In genomic region chr9:73083519-73083918, GRCh38 we compare ENCODE assay signal across 29 cellular contexts.
"Had no signal": no experiment of that assay in that cellular context is flagged by ENCODE, and none has a peak within 500 bp of the region (broad histone marks: within the 10 kb centered on the region; RNA-seq: fewer than 3 reads in every experiment).

No MANE protein-coding gene starts in this region.

- H3K27ac ChIP-seq: ascending aorta, breast epithelium, cardiac muscle cell, colonic mucosa, epithelial cell of prostate, esophagus squamous epithelium, gastroesophageal sphincter, heart right ventricle had no signal

- DNase-seq: activated CD4-positive, alpha-beta memory T cell treated with anti-CD3 and anti-CD28 coated beads for 36 hours; activated CD4-positive, alpha-beta T cell treated with anti-CD3 and anti-CD28 coated beads for 36 hours; activated CD4-positive, alpha-beta T cell treated with anti-CD3 and anti-CD28 coated beads, Interleukin-2, amount 10 ng/mL, durations not matched to agents 24 days and 14 days; activated CD4-positive, CD25-positive, alpha-beta regulatory T cell; activated CD4-positive, CD25-positive, alpha-beta regulatory T cell treated with anti-CD3 and anti-CD28 coated beads, Interleukin-2, amount 50 U/mL, for 72 hours; activated CD8-positive, alpha-beta memory T cell treated with anti-CD3 and anti-CD28 coated beads, Interleukin-2, amount 10 ng/mL, durations not matched to agents 7 days and 5 days; activated CD8-positive, alpha-beta memory T cell treated with anti-CD3 and anti-CD28 coated beads, Interleukin-2, amount 50 U/mL, for 4 hours; activated CD8-positive, alpha-beta T cell treated with anti-CD3 and anti-CD28 coated beads, Interleukin-2, amount 10 ng/mL, durations not matched to agents 7 days and 5 days; activated effector memory CD4-positive, alpha-beta T cell treated with anti-CD3 and anti-CD28 coated beads, Interleukin-2, amount 50 U/mL, for 16 hours; activated naive CD4-positive, alpha-beta T cell treated with anti-CD3 and anti-CD28 coated beads, Interleukin-2, amount 10 ng/mL, durations not matched to agents 7 days and 5 days; activated naive CD8-positive, alpha-beta T cell treated with anti-CD3 and anti-CD28 coated beads, Interleukin-2, amount 10 ng/mL, durations not matched to agents 7 days and 5 days; activated T-cell treated with anti-CD3 and anti-CD28 coated beads, Interleukin-2, amount 50 U/mL, for 1 hour; activated T-cell treated with anti-CD3 and anti-CD28 coated beads, Interleukin-2, amount 50 U/mL, for 48 hours; central memory CD4-positive, alpha-beta T cell; cerebellar nuclear complex; colonic mucosa; effector CD8-positive, alpha-beta T cell; esophagus squamous epithelium; foreskin melanocyte; heart right ventricle; T-helper 2 cell had no signal

- H3K36me3 ChIP-seq: ascending aorta, breast epithelium, cardiac muscle cell, colonic mucosa, esophagus squamous epithelium, gastroesophageal sphincter, heart right ventricle had no signal

- FAIRE-seq: endometrium, endothelial cell of umbilical vein had no signal

- H3K4me3 ChIP-seq: ascending aorta, breast epithelium, cardiac muscle cell, colonic mucosa, esophagus squamous epithelium, gastroesophageal sphincter, heart right ventricle had no signal

- H3K27me3 ChIP-seq: ascending aorta, breast epithelium, cardiac muscle cell, colonic mucosa, esophagus squamous epithelium, gastroesophageal sphincter had no signal

- H3K9me3 ChIP-seq: ascending aorta, breast epithelium, colonic mucosa, esophagus squamous epithelium, gastroesophageal sphincter, heart right ventricle had no signal

- H3K4me1 ChIP-seq: breast epithelium, colonic mucosa had no signal

- ATAC-seq: activated CD4-positive, alpha-beta T cell treated with anti-CD3 and anti-CD28 coated beads for 36 hours; activated CD8-positive, alpha-beta memory T cell treated with anti-CD3 and anti-CD28 coated beads, Interleukin-2, amount 10 ng/mL, durations not matched to agents 7 days and 5 days; activated CD8-positive, alpha-beta T cell treated with anti-CD3 and anti-CD28 coated beads, Interleukin-2, amount 10 ng/mL, durations not matched to agents 7 days and 5 days; activated naive CD4-positive, alpha-beta T cell treated with anti-CD3 and anti-CD28 coated beads, Interleukin-2, amount 50 U/mL, for 72 hours; gastroesophageal sphincter; heart right ventricle had no signal
